Comparison of ENCODE assay signal across 1 cellular context in genomic region chr19:5680437-5681368, GRCh38.
A peak's percentile ranks its signal among the peaks of the same experiment; 100 is the strongest.
TF ChIP-seq lines count a peak whose summit lies in the region.

Gene HSD11B1L (plus strand): TSS chr19:5681027. CDS start chr19:5684833, 3,806 bp downstream.
A gene with protein sequence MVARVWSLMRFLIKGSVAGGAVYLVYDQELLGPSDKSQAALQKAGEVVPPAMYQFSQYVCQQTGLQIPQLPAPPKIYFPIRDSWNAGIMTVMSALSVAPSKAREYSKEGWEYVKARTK (minus strand): TSS chr19:5680516. CDS start chr19:5680486, 30 bp downstream.

TF ChIP-seq in HepG2, 621 proteins besides CTCF, POLR2A, EP300 and RAD21 (continued from another document and continues in another):
- TF ChIP-seq, protein P1, sequence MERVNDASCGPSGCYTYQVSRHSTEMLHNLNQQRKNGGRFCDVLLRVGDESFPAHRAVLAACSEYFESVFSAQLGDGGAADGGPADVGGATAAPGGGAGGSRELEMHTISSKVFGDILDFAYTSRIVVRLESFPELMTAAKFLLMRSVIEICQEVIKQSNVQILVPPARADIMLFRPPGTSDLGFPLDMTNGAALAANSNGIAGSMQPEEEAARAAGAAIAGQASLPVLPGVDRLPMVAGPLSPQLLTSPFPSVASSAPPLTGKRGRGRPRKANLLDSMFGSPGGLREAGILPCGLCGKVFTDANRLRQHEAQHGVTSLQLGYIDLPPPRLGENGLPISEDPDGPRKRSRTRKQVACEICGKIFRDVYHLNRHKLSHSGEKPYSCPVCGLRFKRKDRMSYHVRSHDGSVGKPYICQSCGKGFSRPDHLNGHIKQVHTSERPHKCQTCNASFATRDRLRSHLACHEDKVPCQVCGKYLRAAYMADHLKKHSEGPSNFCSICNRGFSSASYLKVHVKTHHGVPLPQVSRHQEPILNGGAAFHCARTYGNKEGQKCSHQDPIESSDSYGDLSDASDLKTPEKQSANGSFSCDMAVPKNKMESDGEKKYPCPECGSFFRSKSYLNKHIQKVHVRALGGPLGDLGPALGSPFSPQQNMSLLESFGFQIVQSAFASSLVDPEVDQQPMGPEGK (CRISPR knock-in tag; IDR thresholded peaks at IDR 0.05), result peak; percentile 47; the same call in 1 of the 2 replicates
- TF ChIP-seq ZNF607 (CRISPR knock-in tag; IDR thresholded peaks at IDR 0.05; ENCODE audit: borderline replicate concordance), result no peak; the same call in 1 of the 2 replicates
- TF ChIP-seq SYNCRIP (IDR thresholded peaks at IDR 0.05; ENCODE audit: insufficient read depth, low read depth, low read length), result no peak
- TF ChIP-seq, protein P2, sequence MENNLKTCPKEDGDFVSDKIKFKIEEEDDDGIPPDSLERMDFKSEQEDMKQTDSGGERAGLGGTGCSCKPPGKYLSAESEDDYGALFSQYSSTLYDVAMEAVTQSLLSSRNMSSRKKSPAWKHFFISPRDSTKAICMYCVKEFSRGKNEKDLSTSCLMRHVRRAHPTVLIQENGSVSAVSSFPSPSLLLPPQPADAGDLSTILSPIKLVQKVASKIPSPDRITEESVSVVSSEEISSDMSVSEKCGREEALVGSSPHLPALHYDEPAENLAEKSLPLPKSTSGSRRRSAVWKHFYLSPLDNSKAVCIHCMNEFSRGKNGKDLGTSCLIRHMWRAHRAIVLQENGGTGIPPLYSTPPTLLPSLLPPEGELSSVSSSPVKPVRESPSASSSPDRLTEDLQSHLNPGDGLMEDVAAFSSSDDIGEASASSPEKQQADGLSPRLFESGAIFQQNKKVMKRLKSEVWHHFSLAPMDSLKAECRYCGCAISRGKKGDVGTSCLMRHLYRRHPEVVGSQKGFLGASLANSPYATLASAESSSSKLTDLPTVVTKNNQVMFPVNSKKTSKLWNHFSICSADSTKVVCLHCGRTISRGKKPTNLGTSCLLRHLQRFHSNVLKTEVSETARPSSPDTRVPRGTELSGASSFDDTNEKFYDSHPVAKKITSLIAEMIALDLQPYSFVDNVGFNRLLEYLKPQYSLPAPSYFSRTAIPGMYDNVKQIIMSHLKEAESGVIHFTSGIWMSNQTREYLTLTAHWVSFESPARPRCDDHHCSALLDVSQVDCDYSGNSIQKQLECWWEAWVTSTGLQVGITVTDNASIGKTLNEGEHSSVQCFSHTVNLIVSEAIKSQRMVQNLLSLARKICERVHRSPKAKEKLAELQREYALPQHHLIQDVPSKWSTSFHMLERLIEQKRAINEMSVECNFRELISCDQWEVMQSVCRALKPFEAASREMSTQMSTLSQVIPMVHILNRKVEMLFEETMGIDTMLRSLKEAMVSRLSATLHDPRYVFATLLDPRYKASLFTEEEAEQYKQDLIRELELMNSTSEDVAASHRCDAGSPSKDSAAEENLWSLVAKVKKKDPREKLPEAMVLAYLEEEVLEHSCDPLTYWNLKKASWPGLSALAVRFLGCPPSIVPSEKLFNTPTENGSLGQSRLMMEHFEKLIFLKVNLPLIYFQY (CRISPR knock-in tag; IDR thresholded peaks at IDR 0.05; ENCODE audit: borderline replicate concordance), result peak; percentile 58
- peak; percentile 57; the same call in 1 of the 2 replicates for TF ChIP-seq ZNF788 (CRISPR knock-in tag; IDR thresholded peaks at IDR 0.05; ENCODE audit: borderline replicate concordance)
- TF ChIP-seq BHLHE40 (IDR thresholded peaks at IDR 0.05; ENCODE audit: low read length), result peak; percentile 89
- TF ChIP-seq, protein P3, sequence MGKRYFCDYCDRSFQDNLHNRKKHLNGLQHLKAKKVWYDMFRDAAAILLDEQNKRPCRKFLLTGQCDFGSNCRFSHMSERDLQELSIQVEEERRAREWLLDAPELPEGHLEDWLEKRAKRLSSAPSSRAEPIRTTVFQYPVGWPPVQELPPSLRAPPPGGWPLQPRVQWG (CRISPR knock-in tag; IDR thresholded peaks at IDR 0.05; ENCODE audit: borderline replicate concordance, low read depth), result no peak
- no peak for TF ChIP-seq SAFB2 (CRISPR knock-in tag; IDR thresholded peaks at IDR 0.05; ENCODE audit: borderline replicate concordance, low read depth)
- TF ChIP-seq, protein P4, sequence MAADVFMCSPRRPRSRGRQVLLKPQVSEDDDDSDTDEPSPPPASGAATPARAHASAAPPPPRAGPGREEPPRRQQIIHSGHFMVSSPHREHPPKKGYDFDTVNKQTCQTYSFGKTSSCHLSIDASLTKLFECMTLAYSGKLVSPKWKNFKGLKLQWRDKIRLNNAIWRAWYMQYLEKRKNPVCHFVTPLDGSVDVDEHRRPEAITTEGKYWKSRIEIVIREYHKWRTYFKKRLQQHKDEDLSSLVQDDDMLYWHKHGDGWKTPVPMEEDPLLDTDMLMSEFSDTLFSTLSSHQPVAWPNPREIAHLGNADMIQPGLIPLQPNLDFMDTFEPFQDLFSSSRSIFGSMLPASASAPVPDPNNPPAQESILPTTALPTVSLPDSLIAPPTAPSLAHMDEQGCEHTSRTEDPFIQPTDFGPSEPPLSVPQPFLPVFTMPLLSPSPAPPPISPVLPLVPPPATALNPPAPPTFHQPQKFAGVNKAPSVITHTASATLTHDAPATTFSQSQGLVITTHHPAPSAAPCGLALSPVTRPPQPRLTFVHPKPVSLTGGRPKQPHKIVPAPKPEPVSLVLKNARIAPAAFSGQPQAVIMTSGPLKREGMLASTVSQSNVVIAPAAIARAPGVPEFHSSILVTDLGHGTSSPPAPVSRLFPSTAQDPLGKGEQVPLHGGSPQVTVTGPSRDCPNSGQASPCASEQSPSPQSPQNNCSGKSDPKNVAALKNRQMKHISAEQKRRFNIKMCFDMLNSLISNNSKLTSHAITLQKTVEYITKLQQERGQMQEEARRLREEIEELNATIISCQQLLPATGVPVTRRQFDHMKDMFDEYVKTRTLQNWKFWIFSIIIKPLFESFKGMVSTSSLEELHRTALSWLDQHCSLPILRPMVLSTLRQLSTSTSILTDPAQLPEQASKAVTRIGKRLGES (CRISPR knock-in tag; IDR thresholded peaks at IDR 0.05; ENCODE audit: borderline replicate concordance), result no peak
- TF ChIP-seq AHR (CRISPR knock-in tag; IDR thresholded peaks at IDR 0.05), result no peak; the same call in 1 of the 2 replicates
- no peak for TF ChIP-seq GPN1 (CRISPR knock-in tag; IDR thresholded peaks at IDR 0.05; ENCODE audit: borderline replicate concordance)
- TF ChIP-seq, protein P5, sequence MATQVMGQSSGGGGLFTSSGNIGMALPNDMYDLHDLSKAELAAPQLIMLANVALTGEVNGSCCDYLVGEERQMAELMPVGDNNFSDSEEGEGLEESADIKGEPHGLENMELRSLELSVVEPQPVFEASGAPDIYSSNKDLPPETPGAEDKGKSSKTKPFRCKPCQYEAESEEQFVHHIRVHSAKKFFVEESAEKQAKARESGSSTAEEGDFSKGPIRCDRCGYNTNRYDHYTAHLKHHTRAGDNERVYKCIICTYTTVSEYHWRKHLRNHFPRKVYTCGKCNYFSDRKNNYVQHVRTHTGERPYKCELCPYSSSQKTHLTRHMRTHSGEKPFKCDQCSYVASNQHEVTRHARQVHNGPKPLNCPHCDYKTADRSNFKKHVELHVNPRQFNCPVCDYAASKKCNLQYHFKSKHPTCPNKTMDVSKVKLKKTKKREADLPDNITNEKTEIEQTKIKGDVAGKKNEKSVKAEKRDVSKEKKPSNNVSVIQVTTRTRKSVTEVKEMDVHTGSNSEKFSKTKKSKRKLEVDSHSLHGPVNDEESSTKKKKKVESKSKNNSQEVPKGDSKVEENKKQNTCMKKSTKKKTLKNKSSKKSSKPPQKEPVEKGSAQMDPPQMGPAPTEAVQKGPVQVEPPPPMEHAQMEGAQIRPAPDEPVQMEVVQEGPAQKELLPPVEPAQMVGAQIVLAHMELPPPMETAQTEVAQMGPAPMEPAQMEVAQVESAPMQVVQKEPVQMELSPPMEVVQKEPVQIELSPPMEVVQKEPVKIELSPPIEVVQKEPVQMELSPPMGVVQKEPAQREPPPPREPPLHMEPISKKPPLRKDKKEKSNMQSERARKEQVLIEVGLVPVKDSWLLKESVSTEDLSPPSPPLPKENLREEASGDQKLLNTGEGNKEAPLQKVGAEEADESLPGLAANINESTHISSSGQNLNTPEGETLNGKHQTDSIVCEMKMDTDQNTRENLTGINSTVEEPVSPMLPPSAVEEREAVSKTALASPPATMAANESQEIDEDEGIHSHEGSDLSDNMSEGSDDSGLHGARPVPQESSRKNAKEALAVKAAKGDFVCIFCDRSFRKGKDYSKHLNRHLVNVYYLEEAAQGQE (IDR thresholded peaks at IDR 0.05; ENCODE audit: borderline replicate concordance in 1 of 2, low read depth in 1 of 2, low read length in 2 of 2), result no peak
- TF ChIP-seq CCAR2 (optimal IDR thresholded peaks at IDR 0.05; ENCODE audit: low read depth, low read length), result no peak
- TF ChIP-seq MTF2 (CRISPR knock-in tag; IDR thresholded peaks at IDR 0.05; ENCODE audit: borderline replicate concordance), result no peak
- TF ChIP-seq ZBTB8A (CRISPR knock-in tag; IDR thresholded peaks at IDR 0.05; ENCODE audit: borderline replicate concordance, low read depth), result no peak
- no peak for TF ChIP-seq JUNB (CRISPR knock-in tag; IDR thresholded peaks at IDR 0.05; ENCODE audit: borderline replicate concordance)
- peak; percentile 78; the same call in 1 of the 2 replicates for TF ChIP-seq YEATS2 (CRISPR knock-in tag; IDR thresholded peaks at IDR 0.05; ENCODE audit: borderline replicate concordance)
- TF ChIP-seq SP2 (CRISPR knock-in tag; IDR thresholded peaks at IDR 0.05), result peak; percentile 46
- no peak for TF ChIP-seq ZSCAN5A (CRISPR knock-in tag; IDR thresholded peaks at IDR 0.05; ENCODE audit: borderline replicate concordance)
- no peak for TF ChIP-seq ZNF577 (CRISPR knock-in tag; IDR thresholded peaks at IDR 0.05; ENCODE audit: borderline replicate concordance, low read depth)
- no peak for TF ChIP-seq HOXA7 (CRISPR knock-in tag; IDR thresholded peaks at IDR 0.05)
- TF ChIP-seq FOXK1 (CRISPR knock-in tag; IDR thresholded peaks at IDR 0.05; ENCODE audit: borderline replicate concordance, low read depth), result peak; percentile 86
- no peak for TF ChIP-seq SOX5 (CRISPR knock-in tag; IDR thresholded peaks at IDR 0.05; ENCODE audit: borderline replicate concordance)
- TF ChIP-seq ZNF282 (IDR thresholded peaks at IDR 0.05; ENCODE audit: partially characterized antibody), result no peak
- TF ChIP-seq POGZ (CRISPR knock-in tag; IDR thresholded peaks at IDR 0.05), result no peak
- no peak for TF ChIP-seq REPIN1 (CRISPR knock-in tag; IDR thresholded peaks at IDR 0.05; ENCODE audit: borderline replicate concordance, low read depth)
- TF ChIP-seq ZNF776 (CRISPR knock-in tag; IDR thresholded peaks at IDR 0.05), result no peak
- TF ChIP-seq, protein P6, sequence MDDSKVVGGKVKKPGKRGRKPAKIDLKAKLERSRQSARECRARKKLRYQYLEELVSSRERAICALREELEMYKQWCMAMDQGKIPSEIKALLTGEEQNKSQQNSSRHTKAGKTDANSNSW (CRISPR knock-in tag; IDR thresholded peaks at IDR 0.05; ENCODE audit: borderline replicate concordance), result no peak
- 0 out of 2 replicates have a peak, but pooled peaks have one; percentile 75 for TF ChIP-seq ZFP82 (CRISPR knock-in tag; IDR thresholded peaks at IDR 0.05; ENCODE audit: borderline replicate concordance)
- TF ChIP-seq POLR2G (IDR thresholded peaks at IDR 0.05; ENCODE audit: low read depth, low read length), result peak; percentile 88
- 0 out of 2 replicates have a peak, but pooled peaks have one; percentile 50 for TF ChIP-seq TBP (CRISPR knock-in tag; IDR thresholded peaks at IDR 0.05)
- TF ChIP-seq MAFK (conservative IDR thresholded peaks at IDR 0.05 in 1 of 2, IDR thresholded peaks at IDR 0.05 in 1 of 2; ENCODE audit: low read length in 2 of 2), result no peak
- TF ChIP-seq, protein P7, sequence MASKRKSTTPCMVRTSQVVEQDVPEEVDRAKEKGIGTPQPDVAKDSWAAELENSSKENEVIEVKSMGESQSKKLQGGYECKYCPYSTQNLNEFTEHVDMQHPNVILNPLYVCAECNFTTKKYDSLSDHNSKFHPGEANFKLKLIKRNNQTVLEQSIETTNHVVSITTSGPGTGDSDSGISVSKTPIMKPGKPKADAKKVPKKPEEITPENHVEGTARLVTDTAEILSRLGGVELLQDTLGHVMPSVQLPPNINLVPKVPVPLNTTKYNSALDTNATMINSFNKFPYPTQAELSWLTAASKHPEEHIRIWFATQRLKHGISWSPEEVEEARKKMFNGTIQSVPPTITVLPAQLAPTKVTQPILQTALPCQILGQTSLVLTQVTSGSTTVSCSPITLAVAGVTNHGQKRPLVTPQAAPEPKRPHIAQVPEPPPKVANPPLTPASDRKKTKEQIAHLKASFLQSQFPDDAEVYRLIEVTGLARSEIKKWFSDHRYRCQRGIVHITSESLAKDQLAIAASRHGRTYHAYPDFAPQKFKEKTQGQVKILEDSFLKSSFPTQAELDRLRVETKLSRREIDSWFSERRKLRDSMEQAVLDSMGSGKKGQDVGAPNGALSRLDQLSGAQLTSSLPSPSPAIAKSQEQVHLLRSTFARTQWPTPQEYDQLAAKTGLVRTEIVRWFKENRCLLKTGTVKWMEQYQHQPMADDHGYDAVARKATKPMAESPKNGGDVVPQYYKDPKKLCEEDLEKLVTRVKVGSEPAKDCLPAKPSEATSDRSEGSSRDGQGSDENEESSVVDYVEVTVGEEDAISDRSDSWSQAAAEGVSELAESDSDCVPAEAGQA (IDR thresholded peaks at IDR 0.05; ENCODE audit: low read depth), result peak; percentile 92
- TF ChIP-seq, protein P7 (CRISPR knock-in tag; IDR thresholded peaks at IDR 0.05; ENCODE audit: borderline replicate concordance), result no peak
